In genomic region chr7:11252705-11253272, GRCh38 we compare ENCODE assay signal across 16 cellular contexts.
A peak's percentile ranks its signal among the peaks of the same experiment; 100 is the strongest.
DNase-seq lines count a peak whose midpoint lies in the region; ATAC-seq and TF ChIP-seq lines count a peak whose summit lies in the region.
"Had no signal": no experiment of that assay in that cellular context is flagged by ENCODE, and none has a peak within 500 bp of the region (broad histone marks: within the 10 kb centered on the region; RNA-seq: fewer than 3 reads in every experiment).

No MANE protein-coding gene starts in this region.

- H3K27me3 ChIP-seq in DOHH2 (ENCODE audit: control insufficient read depth, low read length) (no peaks in the 10 kb centered on the region), hepatocyte (no peaks in the 10 kb centered on the region), esophagus muscularis mucosa (no peaks in the 10 kb centered on the region), ovary (no peaks in the 10 kb centered on the region), SK-N-SH (ENCODE audit: insufficient read depth) (no peaks in the 10 kb centered on the region)

- ATAC-seq in GM21367 (IDR thresholded peaks at IDR 0.05; ENCODE audit: unreplicated experiment), result peak; percentile 65
- ATAC-seq: activated T-helper 17 cell treated with anti-CD3 and anti-CD28 coated beads, Interleukin-2, amount 50 U/mL, for 72 hours; Right ventricle myocardium inferior had no signal

- peak overlapping the region; percentile 27 for H3K27ac ChIP-seq in DOHH2 (ENCODE audit: low read depth, low read length)
- H3K27ac ChIP-seq in hepatocyte, result peak overlapping the region; percentile 56
- H3K27ac ChIP-seq in esophagus muscularis mucosa (replicated peaks in 1 of 4), result no peak overlapping the region
- no peak overlapping the region for H3K27ac ChIP-seq in ovary
- H3K27ac ChIP-seq in SK-N-SH (ENCODE audit: low read depth in 2 of 2, low read length in 1 of 2), result no peak overlapping the region

- peak overlapping the region; percentile 39 for H3K4me2 ChIP-seq in DOHH2 (ENCODE audit: low read length)
- H3K4me2 ChIP-seq in hepatocyte, result no peak overlapping the region
- no peak overlapping the region for H3K4me2 ChIP-seq in SK-N-SH

- POLR2A ChIA-PET in SK-N-SH (lab: Yijun Ruan, JAX), result no interaction called here

- WGBS in hepatocyte (ENCODE audit: low lambda C conversion rate, missing lambda C conversion rate), result 50% methylated on average over 3 of the region's 3 CpGs
- WGBS in esophagus muscularis mucosa, result 80% methylated on average over 3 of the region's 3 CpGs
- 57 to 77% (median 60%) methylated on average over 3 of the region's 3 CpGs for WGBS in ovary, 3 donors
- WGBS in SK-N-SH (ENCODE audit: low lambda C conversion rate), result 47% methylated on average over 3 of the region's 3 CpGs

- CTCF ChIA-PET in SK-N-SH (lab: Yijun Ruan, JAX), result no interaction called here

- no peak for TF ChIP-seq EP300 in esophagus muscularis mucosa (IDR thresholded peaks at IDR 0.05)
- TF ChIP-seq EP300 in ovary (IDR thresholded peaks at IDR 0.05), result no peak
- TF ChIP-seq EP300 in SK-N-SH (IDR thresholded peaks at IDR 0.05; ENCODE audit: borderline replicate concordance in 1 of 2, low read depth in 1 of 2, low read length in 1 of 2), result no peak

- TF ChIP-seq CTCF in DOHH2 (IDR thresholded peaks at IDR 0.05; ENCODE audit: low read depth, low read length, poor library complexity, severe bottlenecking) (no peak), NB4 (IDR thresholded peaks at IDR 0.05; ENCODE audit: low read depth, low read length) (no peak), hepatocyte (IDR thresholded peaks at IDR 0.05; ENCODE audit: poor library complexity) (no peak), esophagus muscularis mucosa (IDR thresholded peaks at IDR 0.05) (no peak), ovary (IDR thresholded peaks at IDR 0.05) (no peak), SK-N-SH (IDR thresholded peaks at IDR 0.05) (no peak)

- H2AFZ ChIP-seq in hepatocyte (no peak overlapping the region), SK-N-SH (ENCODE audit: low read depth) (no peak overlapping the region)

- no peaks in the 10 kb centered on the region for H3K9me3 ChIP-seq in DOHH2 (ENCODE audit: control insufficient read depth, insufficient read depth, low read length)
- H3K9me3 ChIP-seq in hepatocyte (ENCODE audit: low read depth), result no peaks in the 10 kb centered on the region
- no peaks in the 10 kb centered on the region for H3K9me3 ChIP-seq in esophagus muscularis mucosa
- H3K9me3 ChIP-seq in ovary, result no peaks in the 10 kb centered on the region
- H3K9me3 ChIP-seq in SK-N-SH, result no peaks in the 10 kb centered on the region

- DNase-seq in NB4 (ENCODE audit: low read depth), result peak; percentile 19
- DNase-seq in hepatocyte (ENCODE audit: low spot score), result peak; percentile 5
- DNase-seq in NCI-H2107 treated with DMSO at 0.1 percent for 48 hours (lab: John Stamatoyannopoulos, UW; ENCODE audit: unreplicated experiment), result no peak
- no peak for DNase-seq in esophagus muscularis mucosa (ENCODE audit: extremely low spot score)
- no peak for DNase-seq in ovary
- DNase-seq in SK-N-SH, result no peak
- DNase-seq: activated CD4-positive, alpha-beta T cell treated with anti-CD3 and anti-CD28 coated beads, Interleukin-2, amount 50 U/mL, for 4 hours; amygdala; H7; immature natural killer cell; nucleus accumbens; stimulated activated CD4-positive, alpha-beta T cell treated with anti-CD3 and anti-CD28 coated beads, Interleukin-4, amount 100 ng/mL, for 4 hours had no signal

- H3F3A ChIP-seq in DOHH2 (ENCODE audit: control insufficient read depth, insufficient read depth) (no peaks in the 10 kb centered on the region), SK-N-SH (replicated peaks; ENCODE audit: insufficient read depth) (no peaks in the 10 kb centered on the region)

- no peaks in the 10 kb centered on the region for H4K20me1 ChIP-seq in DOHH2 (ENCODE audit: control insufficient read depth, insufficient read depth, low read depth, low read length)
- no peaks in the 10 kb centered on the region for H4K20me1 ChIP-seq in hepatocyte (ENCODE audit: insufficient read depth, poor library complexity, severe bottlenecking)
- no peaks in the 10 kb centered on the region for H4K20me1 ChIP-seq in SK-N-SH (ENCODE audit: insufficient read depth)

- H3K9me2 ChIP-seq in DOHH2 (replicated peaks; ENCODE audit: control insufficient read depth, low read length), result no peaks in the 10 kb centered on the region
- H3K9me2 ChIP-seq in hepatocyte (replicated peaks; ENCODE audit: insufficient read depth), result no peaks in the 10 kb centered on the region
- no peaks in the 10 kb centered on the region for H3K9me2 ChIP-seq in SK-N-SH

- H3K4me1 ChIP-seq in DOHH2 (ENCODE audit: control insufficient read depth, low read length) (peaks cover 22% of the 10 kb centered on the region), hepatocyte (ENCODE audit: insufficient read depth) (peaks cover 15% of the 10 kb centered on the region), esophagus muscularis mucosa (no peaks in the 10 kb centered on the region), ovary (ENCODE audit: insufficient read depth) (no peaks in the 10 kb centered on the region), SK-N-SH (ENCODE audit: control insufficient read depth in 1 of 2, insufficient read depth in 2 of 2, low read depth in 1 of 2, low read length in 1 of 2) (no peaks in the 10 kb centered on the region; a peak in 1 of 4 replicates)

- TF ChIP-seq POLR2A in NB4 (IDR thresholded peaks at IDR 0.05; ENCODE audit: extremely low read depth, insufficient read length), result no peak
- no peak for TF ChIP-seq POLR2A in esophagus muscularis mucosa (IDR thresholded peaks at IDR 0.05; ENCODE audit: low read depth)
- TF ChIP-seq POLR2A in ovary (IDR thresholded peaks at IDR 0.05), result no peak

- intact Hi-C loops in esophagus muscularis mucosa (cut with DNase I) (no loop called here), ovary (cut with DNase I) (no loop called here)

- H3K36me3 ChIP-seq in DOHH2 (ENCODE audit: control insufficient read depth, low read length) (no peaks in the 10 kb centered on the region), hepatocyte (replicated peaks; ENCODE audit: insufficient read depth, low read depth) (no peaks in the 10 kb centered on the region), esophagus muscularis mucosa (no peaks in the 10 kb centered on the region), ovary (no peaks in the 10 kb centered on the region), SK-N-SH (replicated peaks in 1 of 2; ENCODE audit: control insufficient read depth in 1 of 2, insufficient read depth in 2 of 2, low read length in 1 of 2) (no peaks in the 10 kb centered on the region)

- no peak overlapping the region for H3K9ac ChIP-seq in SK-N-SH

- H3K79me2 ChIP-seq in DOHH2 (ENCODE audit: control insufficient read depth, low read length) (no peaks in the 10 kb centered on the region), hepatocyte (no peaks in the 10 kb centered on the region), SK-N-SH (ENCODE audit: insufficient read depth) (no peaks in the 10 kb centered on the region)

- no peak for TF ChIP-seq RAD21 in SK-N-SH (IDR thresholded peaks at IDR 0.05; ENCODE audit: low read length)

- H3K4me3 ChIP-seq in DOHH2 (ENCODE audit: low read length) (peak overlapping the region; percentile 36), NB4 (ENCODE audit: low read depth, low read length) (no peak overlapping the region), hepatocyte (no peak overlapping the region), esophagus muscularis mucosa (no peak overlapping the region), ovary (no peak overlapping the region), SK-N-SH (ENCODE audit: low read depth in 2 of 2, low read length in 1 of 2) (no peak overlapping the region)

TF ChIP-seq in SK-N-SH, 30 proteins besides CTCF, POLR2A, EP300 and RAD21 (continues in another document):
- TF ChIP-seq USF2 (IDR thresholded peaks at IDR 0.05; ENCODE audit: borderline replicate concordance, low read depth, low read length), result no peak
- TF ChIP-seq MAX (IDR thresholded peaks at IDR 0.05; ENCODE audit: low read depth), result no peak
- no peak for TF ChIP-seq USF1 (IDR thresholded peaks at IDR 0.05; ENCODE audit: borderline replicate concordance, low read depth)
- no peak for TF ChIP-seq PBX3 (IDR thresholded peaks at IDR 0.05)
- no peak for TF ChIP-seq TAF1 (IDR thresholded peaks at IDR 0.05; ENCODE audit: borderline replicate concordance, low read depth, low read length)
- TF ChIP-seq FOXJ3 (CRISPR knock-in tag; IDR thresholded peaks at IDR 0.05), result no peak
- no peak for TF ChIP-seq YY1 (IDR thresholded peaks at IDR 0.05; ENCODE audit: low read depth)
- no peak for TF ChIP-seq NFIC (IDR thresholded peaks at IDR 0.05; ENCODE audit: borderline replicate concordance)
- TF ChIP-seq RFX5 (IDR thresholded peaks at IDR 0.05; ENCODE audit: low read length), result no peak
- no peak for TF ChIP-seq NRF1 (IDR thresholded peaks at IDR 0.05; ENCODE audit: low read depth, low read length)

Comparison
In these comparisons a context has a peak if more than half of its experiments do, and no peak if none do; other contexts are left out.
1. H3K27ac ChIP-seq: peak in DOHH2 (single experiment) and hepatocyte (single experiment); none in esophagus muscularis mucosa (0 of 4), ovary (0 of 2) and SK-N-SH (0 of 2).
2. DNase-seq: peak in NB4 (single experiment) and hepatocyte (single experiment); none in NCI-H2107 treated with DMSO at 0.1 percent for 48 hours (single experiment), esophagus muscularis mucosa (single experiment), ovary (0 of 5) and SK-N-SH (single experiment).